ENCODE assay signal across 17 cellular contexts in genomic region chr10:64396105-64396504, GRCh38.
DNase-seq lines count a peak whose midpoint lies in the region; ATAC-seq, FAIRE-seq and TF ChIP-seq lines count a peak whose summit lies in the region.
"Had no signal": no experiment of that assay in that cellular context is flagged by ENCODE, and none has a peak within 500 bp of the region (broad histone marks: within the 10 kb centered on the region; RNA-seq: fewer than 3 reads in every experiment).

No MANE protein-coding gene starts in this region.

- H3K9me3 ChIP-seq in IMR-90 (ENCODE audit: control insufficient read depth, insufficient read depth, low read length) (no peaks in the 10 kb centered on the region), H1 (ENCODE audit: insufficient read depth in 2 of 2, low read depth in 1 of 2, low read length in 1 of 2) (no peaks in the 10 kb centered on the region)
- H3K9me3 ChIP-seq: gastrocnemius medialis, neutrophil, upper lobe of left lung had no signal

- TF ChIP-seq POLR2A in IMR-90 (IDR thresholded peaks at IDR 0.05; ENCODE audit: low read depth, low read length), result no peak
- no peak for TF ChIP-seq POLR2A in H1 (IDR thresholded peaks at IDR 0.05; ENCODE audit: control extremely low read depth in 1 of 2, low read depth in 2 of 2, low read length in 2 of 2)

- intact Hi-C loops in IMR-90 (cut with micrococcal nuclease) (no loop called here), left colon (cut with DNase I, micrococcal nuclease) (no loop called here)

- H4K20me1 ChIP-seq in IMR-90 (ENCODE audit: insufficient read depth, low read length) (no peaks in the 10 kb centered on the region), H1 (replicated peaks in 1 of 2; ENCODE audit: control insufficient read depth in 1 of 2, insufficient read depth in 2 of 2, low read length in 2 of 2) (no peaks in the 10 kb centered on the region)

- no peaks in the 10 kb centered on the region for H3K79me1 ChIP-seq in IMR-90 (ENCODE audit: low read depth in 1 of 2, low read length in 2 of 2)
- no peaks in the 10 kb centered on the region for H3K79me1 ChIP-seq in H1 (ENCODE audit: low read depth, low read length)
- no peaks in the 10 kb centered on the region for H3K79me1 ChIP-seq in mesendoderm (ENCODE audit: low read length)

- DNase-seq in AG04449 (ENCODE audit: low read depth, low spot score) (peak; percentile 36), IMR-90 (peak; percentile 55), H1 (ENCODE audit: low read depth in 1 of 2, low spot score in 2 of 2) (no peak), mesendoderm (peak; percentile 93), Kasumi-1 (lab: John Stamatoyannopoulos, UW) (no peak), left colon (no peak), medulla oblongata (ENCODE audit: extremely low spot score) (no peak)
- DNase-seq: gastrocnemius medialis, left cardiac atrium, NCI-H146, NCI-H526 treated with DMSO at 0.1 percent for 48 hours, Right ventricle myocardium superior, upper lobe of left lung had no signal

- H3K4me1 ChIP-seq in IMR-90 (ENCODE audit: control insufficient read depth, insufficient read depth, low read length), result peaks cover 6% of the 10 kb centered on the region
- H3K4me1 ChIP-seq in H1 (replicated peaks in 1 of 4; ENCODE audit: control insufficient read depth in 3 of 4, insufficient read depth in 4 of 4, low read length in 3 of 4), result peaks cover 0 to 6% (median 1%) of the 10 kb centered on the region in 4 experiments; a peak in 3 of 7 replicates
- no peaks in the 10 kb centered on the region for H3K4me1 ChIP-seq in mesendoderm (ENCODE audit: control insufficient read depth, low read depth, low read length)
- H3K4me1 ChIP-seq: gastrocnemius medialis, upper lobe of left lung had no signal

- no peaks in the 10 kb centered on the region; the same call in 1 of the 2 replicates for H3K9me1 ChIP-seq in IMR-90 (ENCODE audit: insufficient read depth, low read length)

- H3K56ac ChIP-seq in IMR-90 (ENCODE audit: extremely low read depth, insufficient read depth, low read length) (no peak overlapping the region), H1 (replicated peaks; ENCODE audit: insufficient read length, low read depth, low read length) (no peak overlapping the region), mesendoderm (ENCODE audit: low read length) (no peak overlapping the region)

- dilution Hi-C loops in IMR-90 (cut with HindIII; ENCODE audit: low sequenced_read_pairs, unreplicated experiment), result no loop called here

- no peak overlapping the region for H2BK15ac ChIP-seq in IMR-90 (ENCODE audit: low read depth, low read length)
- H2BK15ac ChIP-seq in H1 (ENCODE audit: low read length), result no peak overlapping the region
- no peak overlapping the region for H2BK15ac ChIP-seq in mesendoderm (replicated peaks; ENCODE audit: low read depth)

- no peak overlapping the region for H3K18ac ChIP-seq in IMR-90 (ENCODE audit: low read depth, low read length)
- H3K18ac ChIP-seq in H1 (ENCODE audit: extremely low read depth, low read length), result no peak overlapping the region
- H3K18ac ChIP-seq in mesendoderm (ENCODE audit: low read length), result no peak overlapping the region

- peak overlapping the region; percentile 65 for H2BK5ac ChIP-seq in IMR-90 (ENCODE audit: low read depth, low read length, poor library complexity, severe bottlenecking)
- no peak overlapping the region for H2BK5ac ChIP-seq in H1 (ENCODE audit: low read depth, low read length)
- no peak overlapping the region for H2BK5ac ChIP-seq in mesendoderm (ENCODE audit: low read length)

- CTCF ChIA-PET in AG04449 (lab: Yijun Ruan, JAX), result no interaction called here
- CTCF ChIA-PET in IMR-90 (lab: Yijun Ruan, JAX), result interaction anchor here (0.5 kb wide), 1 partner anchor 37 kb away, joined by 3 read pairs; no protein-coding TSS in a partner anchor
- CTCF ChIA-PET in H1 (lab: Charles Lee; ENCODE audit: partially characterized antibody), result interaction anchor here (1.3 to 2.1 kb wide), 3 partner anchors 13 to 355 kb away, joined by 3 to 7 read pairs (median 5); no protein-coding TSS in a partner anchor

- H4K91ac ChIP-seq in IMR-90 (ENCODE audit: insufficient read depth, low read depth, low read length) (no peak overlapping the region), H1 (replicated peaks; ENCODE audit: insufficient read length, low read length) (no peak overlapping the region)

- no peak overlapping the region for H2BK120ac ChIP-seq in IMR-90 (ENCODE audit: low read depth, low read length)
- no peak overlapping the region for H2BK120ac ChIP-seq in H1 (replicated peaks; ENCODE audit: low read depth, low read length)
- H2BK120ac ChIP-seq in mesendoderm (ENCODE audit: low read depth, low read length), result no peak overlapping the region

- TF ChIP-seq CTCF in AG04449 (IDR thresholded peaks at IDR 0.05; ENCODE audit: insufficient read depth, low read length, missing control alignments) (no peak), IMR-90 (conservative IDR thresholded peaks at IDR 0.05; ENCODE audit: low read depth, low read length) (no peak), H1 (IDR thresholded peaks at IDR 0.05; ENCODE audit: control extremely low read depth in 1 of 3, insufficient read depth in 1 of 3, low read depth in 1 of 3, low read length in 3 of 3) (no peak)

- H2AK9ac ChIP-seq in IMR-90 (replicated peaks; ENCODE audit: low read depth, low read length, poor library complexity), result no peak overlapping the region

- H3K79me2 ChIP-seq in H1 (ENCODE audit: control insufficient read depth in 1 of 2, insufficient read depth in 2 of 2, low read length in 2 of 2), result no peaks in the 10 kb centered on the region
- H3K79me2 ChIP-seq in mesendoderm (ENCODE audit: control insufficient read depth, insufficient read depth, low read length), result no peaks in the 10 kb centered on the region

- no peak for TF ChIP-seq EP300 in H1 (IDR thresholded peaks at IDR 0.05; ENCODE audit: borderline replicate concordance in 1 of 2, low read depth in 2 of 2, low read length in 2 of 2)

- no peak overlapping the region; a peak in 1 of 4 replicates for H4K8ac ChIP-seq in IMR-90 (ENCODE audit: low read depth in 2 of 2, low read length in 2 of 2)
- no peak overlapping the region for H4K8ac ChIP-seq in H1 (ENCODE audit: extremely low read depth, insufficient read depth, low read length)
- H4K8ac ChIP-seq in mesendoderm (ENCODE audit: low read depth, low read length), result no peak overlapping the region

- H3K27me3 ChIP-seq in IMR-90 (ENCODE audit: control insufficient read depth, insufficient read depth, low read length) (no peaks in the 10 kb centered on the region), H1 (replicated peaks in 1 of 4; ENCODE audit: control insufficient read depth in 3 of 4, extremely low read depth in 1 of 4, insufficient read depth in 3 of 4, low read length in 3 of 4) (no peaks in the 10 kb centered on the region), mesendoderm (ENCODE audit: insufficient read depth, low read length, poor library complexity) (no peaks in the 10 kb centered on the region)
- H3K27me3 ChIP-seq: gastrocnemius medialis, neutrophil, upper lobe of left lung had no signal

- H3K9ac ChIP-seq in IMR-90 (ENCODE audit: low read depth, low read length) (no peak overlapping the region), H1 (replicated peaks in 1 of 4; ENCODE audit: extremely low read depth in 1 of 4, low read depth in 3 of 4, low read length in 3 of 4) (no peak overlapping the region), mesendoderm (ENCODE audit: low read length) (no peak overlapping the region)

- H3K4me3 ChIP-seq in AG04449 (ENCODE audit: low read depth, low read length), result no peak overlapping the region
- no peak overlapping the region for H3K4me3 ChIP-seq in IMR-90 (ENCODE audit: insufficient read depth, low read depth, low read length)
- no peak overlapping the region for H3K4me3 ChIP-seq in H1 (ENCODE audit: extremely low read depth in 1 of 4, insufficient read depth in 2 of 4, low read depth in 3 of 4, low read length in 4 of 4)
- H3K4me3 ChIP-seq in mesendoderm (ENCODE audit: low read length), result no peak overlapping the region
- H3K4me3 ChIP-seq: gastrocnemius medialis, upper lobe of left lung had no signal

- H3K14ac ChIP-seq in IMR-90 (replicated peaks; ENCODE audit: low read depth, low read length) (no peak overlapping the region), H1 (ENCODE audit: insufficient read length) (no peak overlapping the region)

- H3K36me3 ChIP-seq in IMR-90 (ENCODE audit: control insufficient read depth, insufficient read depth, low read length) (no peaks in the 10 kb centered on the region), H1 (ENCODE audit: control insufficient read depth in 2 of 4, insufficient read depth in 4 of 4, low read length in 3 of 4) (no peaks in the 10 kb centered on the region), mesendoderm (ENCODE audit: control insufficient read depth, insufficient read depth, low read length) (no peaks in the 10 kb centered on the region)
- H3K36me3 ChIP-seq: gastrocnemius medialis, neutrophil, upper lobe of left lung had no signal

- H4K5ac ChIP-seq in IMR-90 (ENCODE audit: low read depth, low read length), result no peak overlapping the region
- no peak overlapping the region for H4K5ac ChIP-seq in H1 (ENCODE audit: insufficient read length, low read depth, low read length)
- H4K5ac ChIP-seq in mesendoderm (ENCODE audit: low read length), result no peak overlapping the region

- H2BK20ac ChIP-seq in IMR-90 (ENCODE audit: low read depth, low read length), result no peak overlapping the region
- H2BK20ac ChIP-seq in H1 (ENCODE audit: low read length), result no peak overlapping the region

- no peak for FAIRE-seq in H1 (lab: Jason Lieb, UNC)
- FAIRE-seq: GM19239, TTC549 had no signal

- H3K4ac ChIP-seq in IMR-90 (ENCODE audit: low read depth, low read length) (no peak overlapping the region), H1 (replicated peaks; ENCODE audit: insufficient read length, low read depth, low read length) (no peak overlapping the region), mesendoderm (ENCODE audit: low read depth, low read length) (no peak overlapping the region)

- H3K23me2 ChIP-seq in H1 (ENCODE audit: low read depth, low read length), result no peaks in the 10 kb centered on the region

- no peak overlapping the region for H2AFZ ChIP-seq in IMR-90 (replicated peaks; ENCODE audit: low read length, poor library complexity)
- no peak overlapping the region for H2AFZ ChIP-seq in H1 (ENCODE audit: low read length)

- no TSS peak for BruUV-seq in IMR-90 (replicated peaks; lab: Mats Ljungman, UMichigan)

- no peak overlapping the region for H3K27ac ChIP-seq in IMR-90 (ENCODE audit: insufficient read depth, low read length)
- H3K27ac ChIP-seq in H1 (ENCODE audit: low read depth, low read length), result no peak overlapping the region
- no peak overlapping the region for H3K27ac ChIP-seq in mesendoderm (ENCODE audit: low read depth, low read length)
- H3K27ac ChIP-seq: gastrocnemius medialis, neutrophil, upper lobe of left lung had no signal

- no peak overlapping the region for H2BK12ac ChIP-seq in H1 (ENCODE audit: low read depth, low read length)

- in situ Hi-C loops in IMR-90 (cut with MboI; ENCODE audit: low sequenced_read_pairs), result no loop called here

- ATAC-seq in IMR-90 (ENCODE audit: low read depth) (peak; percentile 79), left colon (no peak), GM21619 (IDR thresholded peaks at IDR 0.05; ENCODE audit: unreplicated experiment) (no peak)
- ATAC-seq: gastrocnemius medialis had no signal

- TF ChIP-seq RAD21 in IMR-90 (IDR thresholded peaks at IDR 0.05; ENCODE audit: low read length), result no peak
- no peak for TF ChIP-seq RAD21 in H1 (IDR thresholded peaks at IDR 0.05 in 1 of 2, conservative IDR thresholded peaks at IDR 0.05 in 1 of 2; ENCODE audit: low read depth in 2 of 2, low read length in 2 of 2)

- POLR2A ChIA-PET in AG04449 (lab: Yijun Ruan, JAX) (no interaction called here), IMR-90 (lab: Charles Lee; ENCODE audit: unreplicated experiment) (no interaction called here), H1 (lab: Charles Lee; ENCODE audit: partially characterized antibody) (no interaction called here)

- H2AK5ac ChIP-seq in IMR-90 (ENCODE audit: low read depth, low read length) (no peak overlapping the region), H1 (ENCODE audit: low read depth, low read length) (no peak overlapping the region), mesendoderm (ENCODE audit: low read length) (no peak overlapping the region)

- no peak overlapping the region for H3K23ac ChIP-seq in IMR-90 (ENCODE audit: low read depth, low read length)
- H3K23ac ChIP-seq in H1 (ENCODE audit: insufficient read length), result no peak overlapping the region
- no peak overlapping the region for H3K23ac ChIP-seq in mesendoderm (ENCODE audit: low read length)

- H3K4me2 ChIP-seq in IMR-90 (ENCODE audit: low read depth, low read length) (peak overlapping the region; percentile 74; the same call in 1 of the 2 replicates), H1 (ENCODE audit: insufficient read depth in 1 of 2, low read depth in 2 of 2, low read length in 2 of 2) (no peak overlapping the region), mesendoderm (ENCODE audit: low read length) (no peak overlapping the region)

Comparison
In these comparisons a context has a peak if more than half of its experiments do, and no peak if none do; other contexts are left out.
1. DNase-seq: peak in AG04449 (single experiment), IMR-90 (single experiment) and mesendoderm (single experiment); none in H1 (0 of 2), Kasumi-1 (0 of 2), left colon (0 of 2) and medulla oblongata (single experiment).